ENCODE assay signal across 1 cellular context in genomic region chr5:57215629-57216195, GRCh38.
TF ChIP-seq lines count a peak whose summit lies in the region.

No MANE protein-coding gene starts in this region.

TF ChIP-seq in K562, 482 proteins besides CTCF, POLR2A, EP300 and RAD21 (continues in another document):
- no peak for TF ChIP-seq KLF1 (tag; IDR thresholded peaks at IDR 0.05)
- TF ChIP-seq SP2 (IDR thresholded peaks at IDR 0.05; ENCODE audit: extremely low read depth, low read depth, low read length, poor library complexity, severe bottlenecking) = no peak
- TF ChIP-seq ARID3A (IDR thresholded peaks at IDR 0.05; ENCODE audit: borderline replicate concordance, low read depth, low read length) = no peak
- no peak for TF ChIP-seq STAT6 (CRISPR knock-in tag; IDR thresholded peaks at IDR 0.05)
- no peak for TF ChIP-seq TCF15 (CRISPR knock-in tag; IDR thresholded peaks at IDR 0.05)
- TF ChIP-seq HNRNPH1 (optimal IDR thresholded peaks at IDR 0.05; ENCODE audit: low read depth, low read length) = no peak
- no peak for TF ChIP-seq ZBTB49 (CRISPR knock-in tag; IDR thresholded peaks at IDR 0.05; ENCODE audit: borderline replicate concordance)
- no peak for TF ChIP-seq ATF2 (CRISPR knock-in tag; IDR thresholded peaks at IDR 0.05)
- TF ChIP-seq SMC3 (conservative IDR thresholded peaks at IDR 0.05; ENCODE audit: insufficient read depth, low read depth, low read length) = no peak
- no peak for TF ChIP-seq CHD2 (IDR thresholded peaks at IDR 0.05; ENCODE audit: low read depth, low read length)
- TF ChIP-seq ZBTB8A (IDR thresholded peaks at IDR 0.05; ENCODE audit: partially characterized antibody) = no peak
- TF ChIP-seq HMGN3 (IDR thresholded peaks at IDR 0.05; ENCODE audit: borderline replicate concordance, extremely low read depth, insufficient read length, low read depth, low read length) = no peak
- no peak for TF ChIP-seq KLF13 (tag; IDR thresholded peaks at IDR 0.05; ENCODE audit: borderline replicate concordance, low read depth)
- peak; percentile 73 for TF ChIP-seq ZBTB40 (IDR thresholded peaks at IDR 0.05)
- no peak for TF ChIP-seq ZBTB40 (CRISPR knock-in tag; IDR thresholded peaks at IDR 0.05)
- no peak for TF ChIP-seq ZNF551 (CRISPR knock-in tag; IDR thresholded peaks at IDR 0.05)
- no peak for TF ChIP-seq ESRRB (CRISPR knock-in tag; IDR thresholded peaks at IDR 0.05; ENCODE audit: borderline replicate concordance)
- no peak for TF ChIP-seq FOXP4 (CRISPR knock-in tag; IDR thresholded peaks at IDR 0.05; ENCODE audit: borderline replicate concordance)
- no peak for TF ChIP-seq ZNF239 (CRISPR knock-in tag; IDR thresholded peaks at IDR 0.05)
- TF ChIP-seq ZNF316 (IDR thresholded peaks at IDR 0.05) = peak; percentile 74
- TF ChIP-seq CHAMP1 (IDR thresholded peaks at IDR 0.05) = no peak
- no peak for TF ChIP-seq SIRT6 (IDR thresholded peaks at IDR 0.05; ENCODE audit: low read depth, low read length)
- no peak for TF ChIP-seq JUND (IDR thresholded peaks at IDR 0.05; ENCODE audit: borderline replicate concordance, low read depth, low read length)
- no peak for TF ChIP-seq JUND (tag; IDR thresholded peaks at IDR 0.05; ENCODE audit: borderline replicate concordance, low read depth, low read length)
- no peak for TF ChIP-seq BCLAF1 (IDR thresholded peaks at IDR 0.05; ENCODE audit: borderline replicate concordance in 1 of 2, control insufficient read depth in 1 of 2, low read depth in 2 of 2, low read length in 1 of 2)
- peak; percentile 53 for TF ChIP-seq C11orf30 (IDR thresholded peaks at IDR 0.05; ENCODE audit: low read depth)
- no peak for TF ChIP-seq HLTF (IDR thresholded peaks at IDR 0.05)
- TF ChIP-seq ZNF165 (CRISPR knock-in tag; IDR thresholded peaks at IDR 0.05; ENCODE audit: borderline replicate concordance) = no peak
